Comparison of ENCODE assay signal across 10 cellular contexts in the genomic region with DNA sequence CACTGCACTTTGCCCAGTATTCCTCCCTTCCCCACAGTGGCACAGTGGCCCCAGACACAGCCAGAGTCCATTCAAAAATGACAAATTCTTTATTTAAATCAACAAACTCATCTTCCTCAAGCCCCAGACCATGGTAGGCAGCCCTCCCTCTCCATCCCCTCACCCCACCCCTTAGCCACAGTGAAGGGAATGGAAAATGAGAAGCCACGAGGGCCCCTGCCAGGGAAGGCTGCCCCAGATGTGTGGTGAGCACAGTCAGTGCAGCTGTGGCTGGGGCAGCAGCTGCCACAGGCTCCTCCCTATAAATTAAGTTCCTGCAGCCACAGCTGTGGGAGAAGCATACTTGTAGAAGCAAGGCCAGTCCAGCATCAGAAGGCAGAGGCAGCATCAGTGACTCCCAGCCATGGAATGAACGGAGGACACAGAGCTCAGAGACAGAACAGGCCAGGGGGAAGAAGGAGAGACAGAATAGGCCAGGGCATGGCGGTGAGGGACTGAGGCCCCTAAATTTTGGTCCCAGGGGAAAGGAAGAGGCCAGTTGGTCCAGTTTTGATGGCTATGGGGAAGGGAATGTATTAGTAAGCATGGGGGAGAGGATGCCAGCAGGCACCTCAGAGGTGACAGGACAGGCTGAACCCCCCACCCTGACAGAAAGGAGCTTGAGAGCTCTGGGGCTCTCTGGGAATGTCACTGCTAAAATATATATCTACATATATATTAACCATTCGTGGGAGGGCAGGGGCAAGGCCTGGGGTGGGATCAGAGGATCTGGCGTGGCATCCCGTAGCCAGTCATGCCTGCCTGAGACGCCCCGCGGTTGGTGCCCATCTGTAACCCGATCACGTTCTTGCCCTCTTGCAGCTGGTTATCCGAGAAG. TPM values are rescaled to one million over a fixed set of nuclear protein-coding genes. Genes with fewer than 3 reads are reported as not detected.
A peak's percentile ranks its signal among the peaks of the same experiment; 100 is the strongest.
DNase-seq lines count a peak whose midpoint lies in the region; TF ChIP-seq lines count a peak whose summit lies in the region.
"Had no signal": no experiment of that assay in that cellular context is flagged by ENCODE, and none has a peak within 500 bp of the region (broad histone marks: within the 10 kb centered on the region; RNA-seq: fewer than 3 reads in every experiment).

No MANE protein-coding gene starts in this region.

- no peaks in the 10 kb centered on the region for H3K9me3 ChIP-seq in Caco-2
- H3K9me3 ChIP-seq in OCI-LY7 (ENCODE audit: low read length) = no peaks in the 10 kb centered on the region

- BruUV-seq in Caco-2 (replicated peaks; lab: Mats Ljungman, UMichigan) (TSS peak; percentile 6), OCI-LY7 (replicated peaks; lab: Mats Ljungman, UMichigan) (TSS peak; percentile 77)

- H3K27ac Mint-ChIP-seq in Caco-2 (ENCODE audit: unreplicated experiment) = peak overlapping the region; percentile 88
- H3K27ac Mint-ChIP-seq in dendritic cell treated with granulocyte-macrophage colony-stimulating factor and Interleukin-4, amounts not matched to agents 40 ng/mL and 50 ng/mL, for 4 days = peak overlapping the region; percentile 55

- no peak overlapping the region for H3K27ac ChIP-seq in OCI-LY7 (ENCODE audit: low read depth, low read length, poor library complexity, severe bottlenecking)

- intact Hi-C loops in Caco-2 (cut with micrococcal nuclease; ENCODE audit: unreplicated experiment) = no loop called here
- intact Hi-C loops in OCI-LY7 (cut with micrococcal nuclease; ENCODE audit: unreplicated experiment) = no loop called here
- intact Hi-C loops in dendritic cell treated with granulocyte-macrophage colony-stimulating factor and Interleukin-4, amounts not matched to agents 40 ng/mL and 50 ng/mL, for 4 days (cut with micrococcal nuclease) = no loop called here
- intact Hi-C loops in posterior vena cava (cut with DNase I) = no loop called here

- H3K4me3 ChIP-seq in Caco-2 (ENCODE audit: low read depth, low read length) (no peak overlapping the region), OCI-LY7 (ENCODE audit: low read depth, low read length, poor library complexity, severe bottlenecking) (no peak overlapping the region)

- no peaks in the 10 kb centered on the region for H3K9me3 Mint-ChIP-seq in Caco-2 (ENCODE audit: unreplicated experiment)
- no peaks in the 10 kb centered on the region for H3K9me3 Mint-ChIP-seq in dendritic cell treated with granulocyte-macrophage colony-stimulating factor and Interleukin-4, amounts not matched to agents 40 ng/mL and 50 ng/mL, for 4 days

- peaks cover 27% of the 10 kb centered on the region; the same call in 1 of the 2 replicates for H3K79me2 ChIP-seq in OCI-LY7 (ENCODE audit: insufficient read depth, low read depth, low read length)

- no peak for TF ChIP-seq CTCF in Caco-2 (IDR thresholded peaks at IDR 0.05; ENCODE audit: insufficient read depth in 1 of 2, low read depth in 1 of 2, low read length in 1 of 2, severe bottlenecking in 1 of 2, unreplicated experiment in 1 of 2)
- TF ChIP-seq CTCF in OCI-LY7 (conservative IDR thresholded peaks at IDR 0.05; ENCODE audit: low read length) = no peak

- peaks cover 86% of the 10 kb centered on the region for H3K36me3 Mint-ChIP-seq in Caco-2 (ENCODE audit: insufficient read depth, unreplicated experiment)
- H3K36me3 Mint-ChIP-seq in dendritic cell treated with granulocyte-macrophage colony-stimulating factor and Interleukin-4, amounts not matched to agents 40 ng/mL and 50 ng/mL, for 4 days (ENCODE audit: low read depth) = peaks cover 67% of the 10 kb centered on the region

- H4K20me1 ChIP-seq in OCI-LY7 (ENCODE audit: insufficient read depth, low read length) = no peaks in the 10 kb centered on the region

- no peaks in the 10 kb centered on the region for H3K9me2 ChIP-seq in OCI-LY7 (ENCODE audit: insufficient read depth, low read length)

- H3K36me3 ChIP-seq in Caco-2 (ENCODE audit: control insufficient read depth, insufficient read depth, low read length) (peaks cover 4% of the 10 kb centered on the region), OCI-LY7 (ENCODE audit: insufficient read depth, low read length) (peaks cover 49% of the 10 kb centered on the region)

- CTCF ChIA-PET in Caco-2 (lab: Charles Lee) = interaction anchor here (1.0 kb wide), 1 partner anchor 119 kb away, joined by 3 read pairs; no protein-coding TSS in a partner anchor
- CTCF ChIA-PET in OCI-LY7 (lab: Charles Lee; ENCODE audit: unreplicated experiment) = no interaction called here

- no peak overlapping the region for H3K4me3 Mint-ChIP-seq in Caco-2 (ENCODE audit: unreplicated experiment)
- H3K4me3 Mint-ChIP-seq in dendritic cell treated with granulocyte-macrophage colony-stimulating factor and Interleukin-4, amounts not matched to agents 40 ng/mL and 50 ng/mL, for 4 days = no peak overlapping the region

- no peaks in the 10 kb centered on the region for H3K27me3 Mint-ChIP-seq in Caco-2 (ENCODE audit: insufficient read depth, unreplicated experiment)
- no peaks in the 10 kb centered on the region for H3K27me3 Mint-ChIP-seq in dendritic cell treated with granulocyte-macrophage colony-stimulating factor and Interleukin-4, amounts not matched to agents 40 ng/mL and 50 ng/mL, for 4 days

- no peak overlapping the region for H3K4me2 ChIP-seq in OCI-LY7 (ENCODE audit: low read length)

- no peaks in the 10 kb centered on the region for H3K27me3 ChIP-seq in Caco-2 (replicated peaks; ENCODE audit: control insufficient read depth, insufficient read depth, low read length)

- no peak overlapping the region for H2AFZ ChIP-seq in OCI-LY7 (ENCODE audit: low read length)

- DNase-seq in Caco-2 (no peak), OCI-LY7 (ENCODE audit: low spot score) (no peak), posterior vena cava (ENCODE audit: low spot score) (peak; percentile 46), DMS 273 treated with DMSO at 0.1 percent for 48 hours (lab: John Stamatoyannopoulos, UW) (no peak), NCI-H2029 (lab: John Stamatoyannopoulos, UW) (no peak), middle frontal gyrus (ENCODE audit: extremely low spot score, low spot score) (no peak)
- no peak for DNase-seq in stimulated activated CD4-positive, alpha-beta T cell treated with anti-CD3 and anti-CD28 coated beads, Interleukin-15, amount 100 ng/mL, for 24 hours
- DNase-seq: NCI-H1092 treated with DMSO at 0.1 percent for 48 hours, SIG-M5 had no signal

- POLR2A ChIA-PET in Caco-2 (lab: Charles Lee) (no interaction called here), OCI-LY7 (lab: Charles Lee) (interaction anchor here (0.6 kb wide), 2 partner anchors 459 to 1646 kb away, joined by 3 to 5 read pairs; no protein-coding TSS in a partner anchor)

- H3K4me1 ChIP-seq in Caco-2 (peaks cover 84% of the 10 kb centered on the region), OCI-LY7 (ENCODE audit: insufficient read depth, low read length, poor library complexity, severe bottlenecking) (peaks cover 28% of the 10 kb centered on the region)

- H3K4me1 Mint-ChIP-seq in Caco-2 (ENCODE audit: low read depth, unreplicated experiment) = peaks cover 71% of the 10 kb centered on the region
- peaks cover 62% of the 10 kb centered on the region for H3K4me1 Mint-ChIP-seq in dendritic cell treated with granulocyte-macrophage colony-stimulating factor and Interleukin-4, amounts not matched to agents 40 ng/mL and 50 ng/mL, for 4 days (ENCODE audit: low read depth)

RNA-seq across cellular contexts. Expression of gene TAGLN2, which starts 7.0 kb away (rescaled TPM):
- total RNA-seq in Caco-2 (2022) (518 and 531 TPM in 2 replicates), OCI-LY7 (2022) (195 and 215 TPM in 2 replicates), posterior vena cava (100 to 1,000 TPM; 237 to 244 TPM)
- 193 and 260 TPM in 2 replicates for total RNA-seq in OCI-LY7 (2014; rRNA removed; shearing (Covaris generic))

RNA-seq across cellular contexts. Expression of gene CFAP45, which starts 18.3 kb away (rescaled TPM):
- 1.1 and 1.5 TPM in 2 replicates for total RNA-seq in Caco-2 (2022)
- total RNA-seq in OCI-LY7 (2014; rRNA removed; shearing (Covaris generic)) = 0.57 TPM in 1 of 2 replicates, not detected in the other
- total RNA-seq in OCI-LY7 (2022) = 0.63 and 0.85 TPM in 2 replicates
- 1 to 10 TPM; 1.2 to 2.2 TPM for total RNA-seq in posterior vena cava

RNA-seq across cellular contexts. Expression of gene IGSF9, which starts 27.1 kb away (rescaled TPM):
- total RNA-seq in Caco-2 (2022) (19.6 and 21.2 TPM in 2 replicates), OCI-LY7 (2022) (not detected in 2 replicates), posterior vena cava (under 1 TPM; 0.10 to 0.42 TPM)
- total RNA-seq in OCI-LY7 (2014; rRNA removed; shearing (Covaris generic)) = not detected in 2 replicates

RNA-seq across cellular contexts. Expression of gene SLAMF9, which starts 35.8 kb away (rescaled TPM):
- 0.36 TPM in 1 of 2 replicates, not detected in the other for total RNA-seq in Caco-2 (2022)
- not detected in 2 replicates for total RNA-seq in OCI-LY7 (2014; rRNA removed; shearing (Covaris generic))
- not detected in 2 replicates for total RNA-seq in OCI-LY7 (2022)
- total RNA-seq in posterior vena cava = under 1 TPM in 1 of 2 donors, not detected in 1; 0.38 TPM

RNA-seq across cellular contexts. Expression of gene VSIG8, which starts 55.8 kb away (rescaled TPM):
- total RNA-seq in Caco-2 (2022) (not detected in 2 replicates), OCI-LY7 (2022) (not detected in 2 replicates), posterior vena cava (under 1 TPM in 1 of 2 donors, not detected in 1; 0.19 TPM)
- total RNA-seq in OCI-LY7 (2014; rRNA removed; shearing (Covaris generic)) = not detected in 2 replicates

Comparison
In these comparisons a context has a peak if more than half of its experiments do, and no peak if none do; other contexts are left out.
1. RNA of gene IGSF9, which starts 27.1 kb away (total RNA-seq): 19.6 to 21.2 TPM in Caco-2; 0.10 to 0.42 TPM in posterior vena cava and not detected in OCI-LY7; every median in the first group is over 10 times any median in the second.